In genomic region chr2:227370087-227370486, GRCh38 we compare ENCODE assay signal across 1 cellular context.
TF ChIP-seq lines count a peak whose summit lies in the region.

No MANE protein-coding gene starts in this region.

TF ChIP-seq in IMR-90, 13 proteins besides CTCF, POLR2A, EP300 and RAD21:
- TF ChIP-seq NFE2L2 (IDR thresholded peaks at IDR 0.05; ENCODE audit: low read depth, low read length) (no peak), MAZ (IDR thresholded peaks at IDR 0.05; ENCODE audit: borderline replicate concordance, low read depth, low read length) (no peak), SMC3 (IDR thresholded peaks at IDR 0.05; ENCODE audit: low read depth, low read length) (no peak), CEBPB (IDR thresholded peaks at IDR 0.05; ENCODE audit: low read depth, low read length) (no peak), RFX5 (IDR thresholded peaks at IDR 0.05; ENCODE audit: low read depth, low read length) (no peak), MAFK (IDR thresholded peaks at IDR 0.05; ENCODE audit: low read depth, low read length) (no peak), MXI1 (IDR thresholded peaks at IDR 0.05; ENCODE audit: borderline replicate concordance, low read depth, low read length) (no peak), RCOR1 (IDR thresholded peaks at IDR 0.05; ENCODE audit: insufficient replicate concordance, low read length) (no peak), CHD1 (IDR thresholded peaks at IDR 0.05; ENCODE audit: low read depth, low read length) (no peak), FOS (IDR thresholded peaks at IDR 0.05; ENCODE audit: low read depth, low read length) (no peak), BHLHE40 (IDR thresholded peaks at IDR 0.05; ENCODE audit: low read depth, low read length) (no peak)
- TF ChIP-seq, protein P1, sequence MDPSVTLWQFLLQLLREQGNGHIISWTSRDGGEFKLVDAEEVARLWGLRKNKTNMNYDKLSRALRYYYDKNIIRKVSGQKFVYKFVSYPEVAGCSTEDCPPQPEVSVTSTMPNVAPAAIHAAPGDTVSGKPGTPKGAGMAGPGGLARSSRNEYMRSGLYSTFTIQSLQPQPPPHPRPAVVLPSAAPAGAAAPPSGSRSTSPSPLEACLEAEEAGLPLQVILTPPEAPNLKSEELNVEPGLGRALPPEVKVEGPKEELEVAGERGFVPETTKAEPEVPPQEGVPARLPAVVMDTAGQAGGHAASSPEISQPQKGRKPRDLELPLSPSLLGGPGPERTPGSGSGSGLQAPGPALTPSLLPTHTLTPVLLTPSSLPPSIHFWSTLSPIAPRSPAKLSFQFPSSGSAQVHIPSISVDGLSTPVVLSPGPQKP (IDR thresholded peaks at IDR 0.05; ENCODE audit: borderline replicate concordance, low read depth, low read length) = no peak
- TF ChIP-seq, protein P2, sequence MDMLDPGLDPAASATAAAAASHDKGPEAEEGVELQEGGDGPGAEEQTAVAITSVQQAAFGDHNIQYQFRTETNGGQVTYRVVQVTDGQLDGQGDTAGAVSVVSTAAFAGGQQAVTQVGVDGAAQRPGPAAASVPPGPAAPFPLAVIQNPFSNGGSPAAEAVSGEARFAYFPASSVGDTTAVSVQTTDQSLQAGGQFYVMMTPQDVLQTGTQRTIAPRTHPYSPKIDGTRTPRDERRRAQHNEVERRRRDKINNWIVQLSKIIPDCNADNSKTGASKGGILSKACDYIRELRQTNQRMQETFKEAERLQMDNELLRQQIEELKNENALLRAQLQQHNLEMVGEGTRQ (IDR thresholded peaks at IDR 0.05; ENCODE audit: low read depth, low read length) = no peak
